Comparison of ENCODE assay signal across 12 cellular contexts in genomic region chr12:47312794-47313426, GRCh38.
DNase-seq lines count a peak whose midpoint lies in the region; ATAC-seq and TF ChIP-seq lines count a peak whose summit lies in the region.
"Had no signal": no experiment of that assay in that cellular context is flagged by ENCODE, and none has a peak within 500 bp of the region (broad histone marks: within the 10 kb centered on the region; RNA-seq: fewer than 3 reads in every experiment).

No MANE protein-coding gene starts in this region.

- intact Hi-C loops in CD4-positive, alpha-beta T cell (cut with DNase I, micrococcal nuclease) = no loop called here

- no peaks in the 10 kb centered on the region for H3K27me3 ChIP-seq in MM.1S (replicated peaks; ENCODE audit: insufficient read depth, low read length)
- H3K27me3 ChIP-seq in CD4-positive, alpha-beta T cell (ENCODE audit: control insufficient read depth, insufficient read depth, low read length) = no peaks in the 10 kb centered on the region

- H3K27ac Mint-ChIP-seq in CD4-positive, alpha-beta T cell = no peak overlapping the region
- H3K27ac Mint-ChIP-seq: GM23338 had no signal

- H3K4me2 ChIP-seq in MM.1S (ENCODE audit: low read depth, low read length) = 0 out of 2 replicates have a peak overlapping the region, but pooled peaks have one; percentile 13
- H3K4me2 ChIP-seq: GM23338 had no signal

- no peak overlapping the region for H3K27ac ChIP-seq in MM.1S (ENCODE audit: low read length)
- no peak overlapping the region for H3K27ac ChIP-seq in CD4-positive, alpha-beta T cell (ENCODE audit: low read depth, low read length)

- TF ChIP-seq CTCF in MM.1S (IDR thresholded peaks at IDR 0.05; ENCODE audit: low read length) = no peak
- no peak for TF ChIP-seq CTCF in CD4-positive, alpha-beta T cell (IDR thresholded peaks at IDR 0.05)

- no peaks in the 10 kb centered on the region for H3K79me2 ChIP-seq in MM.1S (ENCODE audit: low read length)

- H2AFZ ChIP-seq in MM.1S (ENCODE audit: low read length) = no peak overlapping the region
- H2AFZ ChIP-seq: GM23338 had no signal

- H3K4me3 Mint-ChIP-seq in CD4-positive, alpha-beta T cell = no peak overlapping the region
- H3K4me3 Mint-ChIP-seq: GM23338, nephron had no signal

- CTCF ChIA-PET in CD4-positive, alpha-beta T cell (lab: Charles Lee) = no interaction called here

- H3F3A ChIP-seq in MM.1S (ENCODE audit: insufficient read depth, low read length) = 0 out of 2 replicates have a peak, but pooled peaks cover 3% of the 10 kb centered on the region

- peak; percentile 89 for ATAC-seq in HG02798 (IDR thresholded peaks at IDR 0.05; ENCODE audit: poor library complexity, unreplicated experiment)
- no peak for ATAC-seq in CD4-positive, alpha-beta T cell (ENCODE audit: poor library complexity)
- ATAC-seq: GM23338 had no signal

- H3K36me3 Mint-ChIP-seq in CD4-positive, alpha-beta T cell (ENCODE audit: low read depth) = peaks cover 10% of the 10 kb centered on the region

- DNase-seq in SKM-1 treated with dmso at 0.1 percent for 144 hours (lab: John Stamatoyannopoulos, UW; ENCODE audit: unreplicated experiment) (peak; percentile 27), SKM-1 (lab: John Stamatoyannopoulos, UW; ENCODE audit: unreplicated experiment) (no peak), MM.1S (peak; percentile 60), pons (ENCODE audit: low spot score) (peak; percentile 31), NCI-H2081 (lab: John Stamatoyannopoulos, UW) (no peak), NCI-H748 (lab: John Stamatoyannopoulos, UW; ENCODE audit: unreplicated experiment) (no peak)
- DNase-seq in CD4-positive, alpha-beta T cell = no peak
- DNase-seq: 8988T; activated effector memory CD4-positive, alpha-beta T cell treated with anti-CD3 and anti-CD28 coated beads, Interleukin-2, amount 50 U/mL, for 16 hours had no signal

- H4K20me1 ChIP-seq in MM.1S (ENCODE audit: insufficient read depth, low read length) = no peaks in the 10 kb centered on the region

- peaks cover 17% of the 10 kb centered on the region for H3K4me1 ChIP-seq in MM.1S (ENCODE audit: low read length)

- H3K36me3 ChIP-seq in MM.1S (replicated peaks; ENCODE audit: insufficient read depth, low read length) = no peaks in the 10 kb centered on the region

- no peak overlapping the region for H3K9ac ChIP-seq in MM.1S (ENCODE audit: low read length)

- H3K9me2 ChIP-seq in MM.1S (replicated peaks; ENCODE audit: insufficient read depth, low read length) = no peaks in the 10 kb centered on the region

- no peak overlapping the region for H3K4me3 ChIP-seq in MM.1S (ENCODE audit: low read length)
- H3K4me3 ChIP-seq: GM23338 had no signal

- H3K27me3 Mint-ChIP-seq in CD4-positive, alpha-beta T cell = no peaks in the 10 kb centered on the region

- peaks cover under 1% of the 10 kb centered on the region for H3K9me3 Mint-ChIP-seq in CD4-positive, alpha-beta T cell
- H3K9me3 Mint-ChIP-seq: GM23338, nephron had no signal

- H3K9me3 ChIP-seq in MM.1S (replicated peaks; ENCODE audit: insufficient read depth, low read length) = no peaks in the 10 kb centered on the region
- H3K9me3 ChIP-seq in CD4-positive, alpha-beta T cell (ENCODE audit: control insufficient read depth, low read length) = peaks cover 3% of the 10 kb centered on the region

- POLR2A ChIA-PET in CD4-positive, alpha-beta T cell (lab: Charles Lee) = interaction anchor here (0.6 to 1.5 kb wide), 2 partner anchors 120 to 219 kb away, joined by 3 to 5 read pairs; no protein-coding TSS in a partner anchor

- H3K4me1 Mint-ChIP-seq in CD4-positive, alpha-beta T cell (ENCODE audit: low read depth) = peaks cover 16% of the 10 kb centered on the region
- H3K4me1 Mint-ChIP-seq: GM23338 had no signal

Comparison
In these comparisons a context has a peak if more than half of its experiments do, and no peak if none do; other contexts are left out.
1. DNase-seq: peak in SKM-1 treated with dmso at 0.1 percent for 144 hours (single experiment), MM.1S (single experiment) and pons (single experiment); none in SKM-1 (single experiment), CD4-positive, alpha-beta T cell (0 of 10), NCI-H2081 (0 of 2) and NCI-H748 (single experiment).